In the genomic region with DNA sequence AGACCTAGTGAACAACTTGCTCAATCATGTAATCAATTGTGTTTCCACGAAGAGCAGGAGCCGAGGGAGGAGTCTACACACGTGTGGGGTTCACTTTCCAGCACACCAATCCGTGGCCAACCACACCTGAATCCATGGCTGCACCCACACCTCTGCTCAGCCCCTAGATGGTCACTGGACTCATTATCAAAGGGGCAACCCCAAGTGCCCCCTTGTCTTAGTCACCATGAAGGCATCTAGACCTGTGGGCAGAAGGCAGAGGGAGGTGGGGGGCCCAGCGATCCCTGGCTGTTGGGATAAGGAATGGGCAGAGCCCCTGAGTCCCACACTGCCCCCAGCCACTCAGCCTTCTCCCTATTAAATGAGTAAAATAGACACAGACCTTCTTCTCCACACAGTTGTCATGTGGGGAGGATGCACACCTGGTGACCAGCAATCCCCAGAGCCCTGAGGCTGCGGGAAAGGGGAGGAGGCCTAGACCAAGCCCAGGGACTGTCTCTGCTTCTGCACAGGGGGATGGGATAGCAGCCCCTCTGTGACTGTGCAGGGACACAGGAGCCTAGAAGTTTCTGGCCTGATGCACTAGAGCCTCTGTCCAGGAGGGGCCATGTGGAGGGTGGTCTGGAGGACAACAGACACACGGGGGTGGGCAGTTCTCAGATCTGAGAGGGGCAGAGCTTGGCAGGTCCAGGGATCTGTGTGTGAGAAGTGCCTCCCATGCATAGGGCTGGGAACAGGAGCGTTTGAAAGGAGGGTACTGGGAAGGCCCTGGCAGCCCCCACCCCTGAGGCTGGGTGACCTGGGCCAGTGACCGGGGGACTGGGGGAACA, we compare ENCODE assay signal across 1 cellular context.
TF ChIP-seq lines count a peak whose summit lies in the region.

No MANE protein-coding gene starts in this region.

TF ChIP-seq in HCT116, 20 proteins besides CTCF, POLR2A, EP300 and RAD21 (continued from another document):
- TF ChIP-seq, protein P1, sequence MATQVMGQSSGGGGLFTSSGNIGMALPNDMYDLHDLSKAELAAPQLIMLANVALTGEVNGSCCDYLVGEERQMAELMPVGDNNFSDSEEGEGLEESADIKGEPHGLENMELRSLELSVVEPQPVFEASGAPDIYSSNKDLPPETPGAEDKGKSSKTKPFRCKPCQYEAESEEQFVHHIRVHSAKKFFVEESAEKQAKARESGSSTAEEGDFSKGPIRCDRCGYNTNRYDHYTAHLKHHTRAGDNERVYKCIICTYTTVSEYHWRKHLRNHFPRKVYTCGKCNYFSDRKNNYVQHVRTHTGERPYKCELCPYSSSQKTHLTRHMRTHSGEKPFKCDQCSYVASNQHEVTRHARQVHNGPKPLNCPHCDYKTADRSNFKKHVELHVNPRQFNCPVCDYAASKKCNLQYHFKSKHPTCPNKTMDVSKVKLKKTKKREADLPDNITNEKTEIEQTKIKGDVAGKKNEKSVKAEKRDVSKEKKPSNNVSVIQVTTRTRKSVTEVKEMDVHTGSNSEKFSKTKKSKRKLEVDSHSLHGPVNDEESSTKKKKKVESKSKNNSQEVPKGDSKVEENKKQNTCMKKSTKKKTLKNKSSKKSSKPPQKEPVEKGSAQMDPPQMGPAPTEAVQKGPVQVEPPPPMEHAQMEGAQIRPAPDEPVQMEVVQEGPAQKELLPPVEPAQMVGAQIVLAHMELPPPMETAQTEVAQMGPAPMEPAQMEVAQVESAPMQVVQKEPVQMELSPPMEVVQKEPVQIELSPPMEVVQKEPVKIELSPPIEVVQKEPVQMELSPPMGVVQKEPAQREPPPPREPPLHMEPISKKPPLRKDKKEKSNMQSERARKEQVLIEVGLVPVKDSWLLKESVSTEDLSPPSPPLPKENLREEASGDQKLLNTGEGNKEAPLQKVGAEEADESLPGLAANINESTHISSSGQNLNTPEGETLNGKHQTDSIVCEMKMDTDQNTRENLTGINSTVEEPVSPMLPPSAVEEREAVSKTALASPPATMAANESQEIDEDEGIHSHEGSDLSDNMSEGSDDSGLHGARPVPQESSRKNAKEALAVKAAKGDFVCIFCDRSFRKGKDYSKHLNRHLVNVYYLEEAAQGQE (IDR thresholded peaks at IDR 0.05; ENCODE audit: low read depth), result no peak
- no peak for TF ChIP-seq ELF1 (IDR thresholded peaks at IDR 0.05; ENCODE audit: borderline replicate concordance, low read depth)
- no peak for TF ChIP-seq POLR2AphosphoS5 (IDR thresholded peaks at IDR 0.05; ENCODE audit: low read depth, low read length)
